ENCODE assay signal across 8 cellular contexts in the genomic region with DNA sequence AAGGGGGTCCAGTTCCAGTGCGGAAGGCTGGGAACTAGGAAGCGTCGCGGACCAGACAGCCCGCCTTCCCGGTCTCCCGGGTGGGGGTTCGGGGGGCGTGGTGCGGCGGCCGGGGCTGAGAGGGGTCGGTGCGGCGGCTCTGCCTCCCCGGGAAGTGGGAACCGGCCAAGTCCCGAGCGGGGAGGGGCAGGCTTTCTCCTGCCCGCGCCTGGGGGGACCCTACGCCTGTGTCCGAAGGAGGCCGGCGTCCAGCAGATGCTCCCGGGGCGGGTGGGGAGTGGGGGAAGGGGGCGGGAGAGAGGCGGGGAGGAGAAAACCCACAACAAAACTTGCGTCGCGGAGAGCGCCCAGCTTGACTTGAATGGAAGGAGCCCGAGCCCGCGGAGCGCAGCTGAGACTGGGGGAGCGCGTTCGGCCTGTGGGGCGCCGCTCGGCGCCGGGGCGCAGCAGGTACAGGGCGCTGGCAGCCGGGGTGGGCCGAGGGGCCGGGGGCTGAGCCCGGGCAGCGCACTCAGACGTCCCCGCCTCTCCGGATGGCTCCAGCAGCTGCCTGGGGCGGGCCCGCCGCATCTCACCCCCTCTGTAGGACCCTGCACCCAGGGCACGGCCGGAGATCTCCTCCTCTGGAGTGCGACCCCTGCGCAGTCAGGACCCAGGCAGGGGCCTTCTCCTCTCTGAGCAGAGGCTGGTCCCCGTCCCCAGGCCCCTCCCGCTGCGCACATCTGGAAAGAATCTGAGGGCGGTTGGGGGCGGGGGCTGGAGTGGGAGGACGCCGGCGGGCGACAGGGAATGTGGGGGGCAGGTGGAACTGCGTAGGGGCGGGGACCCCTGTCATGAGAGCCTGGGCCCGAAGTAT. TPM values are rescaled to one million over a fixed set of nuclear protein-coding genes. Genes with fewer than 3 reads are reported as not detected.
A peak's percentile ranks its signal among the peaks of the same experiment; 100 is the strongest.
DNase-seq lines count a peak whose midpoint lies in the region; ATAC-seq and TF ChIP-seq lines count a peak whose summit lies in the region.

A gene with protein sequence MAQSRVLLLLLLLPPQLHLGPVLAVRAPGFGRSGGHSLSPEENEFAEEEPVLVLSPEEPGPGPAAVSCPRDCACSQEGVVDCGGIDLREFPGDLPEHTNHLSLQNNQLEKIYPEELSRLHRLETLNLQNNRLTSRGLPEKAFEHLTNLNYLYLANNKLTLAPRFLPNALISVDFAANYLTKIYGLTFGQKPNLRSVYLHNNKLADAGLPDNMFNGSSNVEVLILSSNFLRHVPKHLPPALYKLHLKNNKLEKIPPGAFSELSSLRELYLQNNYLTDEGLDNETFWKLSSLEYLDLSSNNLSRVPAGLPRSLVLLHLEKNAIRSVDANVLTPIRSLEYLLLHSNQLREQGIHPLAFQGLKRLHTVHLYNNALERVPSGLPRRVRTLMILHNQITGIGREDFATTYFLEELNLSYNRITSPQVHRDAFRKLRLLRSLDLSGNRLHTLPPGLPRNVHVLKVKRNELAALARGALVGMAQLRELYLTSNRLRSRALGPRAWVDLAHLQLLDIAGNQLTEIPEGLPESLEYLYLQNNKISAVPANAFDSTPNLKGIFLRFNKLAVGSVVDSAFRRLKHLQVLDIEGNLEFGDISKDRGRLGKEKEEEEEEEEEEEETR (plus strand): TSS at position 355 of the 856 bp plus-strand sequence. CDS start 7,643 bp downstream, outside the sequence.

- no peak for TF ChIP-seq CTCF in tibial nerve (IDR thresholded peaks at IDR 0.05)

- no peak within 1 kb of the TSS for H3K27ac Mint-ChIP-seq in activated naive CD4-positive, alpha-beta T cell treated with anti-CD3 and anti-CD28 coated beads, Interleukin-2, amount 50 U/mL, for 24 hours

- H3K4ac ChIP-seq in mesenchymal stem cell (ENCODE audit: low read depth in 1 of 2, low read length in 2 of 2), result peak within 1 kb of the TSS; percentile 42 to 64

- peak within 1 kb of the TSS; percentile 57 to 80 for H3K18ac ChIP-seq in mesenchymal stem cell (ENCODE audit: low read depth in 1 of 2, low read length in 2 of 2)

- H3K79me1 ChIP-seq in mesenchymal stem cell (replicated peaks; ENCODE audit: low read length, poor library complexity, severe bottlenecking), result no peaks in the 10 kb centered on the region

- H3K9ac ChIP-seq in duodenal mucosa (ENCODE audit: low read depth in 1 of 2, low read length in 2 of 2) (no peak within 1 kb of the TSS), mesenchymal stem cell (ENCODE audit: low read length) (peak within 1 kb of the TSS; percentile 88)

- no peak within 1 kb of the TSS for H2BK5ac ChIP-seq in mesenchymal stem cell (ENCODE audit: low read depth, low read length, poor library complexity, severe bottlenecking)

- WGBS in mesenchymal stem cell, result 2% methylated on average over 41 of the region's 74 CpGs
- 1 to 2% methylated on average over 41 to 65 of the region's 74 CpGs for WGBS in tibial nerve, 2 donors

- no peak within 1 kb of the TSS for H2AK5ac ChIP-seq in mesenchymal stem cell (ENCODE audit: low read length, severe bottlenecking)

- peak within 1 kb of the TSS; percentile 70 for H3K4me3 Mint-ChIP-seq in activated naive CD4-positive, alpha-beta T cell treated with anti-CD3 and anti-CD28 coated beads, Interleukin-2, amount 50 U/mL, for 24 hours

- H3K36me3 ChIP-seq in duodenal mucosa (ENCODE audit: control insufficient read depth in 1 of 2, insufficient read depth in 2 of 2, low read length in 2 of 2) (no peaks in the 10 kb centered on the region), mesenchymal stem cell (ENCODE audit: control insufficient read depth in 1 of 2, insufficient read depth in 2 of 2, low read depth in 1 of 2, low read length in 2 of 2) (peaks cover 0 to 17% of the 10 kb centered on the region in 2 experiments), tibial nerve (peaks cover 0 to 6% (median 0%) of the 10 kb centered on the region in 3 donors)

- peaks cover 0 to 3% of the 10 kb centered on the region in 2 donors for H3K4me1 ChIP-seq in duodenal mucosa (ENCODE audit: control insufficient read depth in 1 of 2, insufficient read depth in 2 of 2, low read length in 2 of 2)
- H3K4me1 ChIP-seq in mesenchymal stem cell (ENCODE audit: control insufficient read depth, insufficient read depth, low read depth, low read length), result peaks cover 20% of the 10 kb centered on the region
- H3K4me1 ChIP-seq in tibial nerve, result peaks cover 0 to 86% (median 27%) of the 10 kb centered on the region in 4 donors

- H3K27me3 Mint-ChIP-seq in activated naive CD4-positive, alpha-beta T cell treated with anti-CD3 and anti-CD28 coated beads, Interleukin-2, amount 50 U/mL, for 24 hours, result peaks cover 25% of the 10 kb centered on the region

- H2BK15ac ChIP-seq in mesenchymal stem cell (ENCODE audit: low read depth, poor library complexity, severe bottlenecking), result peak within 1 kb of the TSS; percentile 56

- H3K9me3 ChIP-seq in duodenal mucosa (ENCODE audit: control insufficient read depth in 1 of 2, low read length in 2 of 2) (no peaks in the 10 kb centered on the region), mesenchymal stem cell (ENCODE audit: control insufficient read depth, low read length) (no peaks in the 10 kb centered on the region), tibial nerve (no peaks in the 10 kb centered on the region)

- no peak within 1 kb of the TSS for H3K27ac ChIP-seq in duodenal mucosa (ENCODE audit: low read depth, low read length)
- H3K27ac ChIP-seq in mesenchymal stem cell (ENCODE audit: low read length, poor library complexity, severe bottlenecking), result no peak within 1 kb of the TSS
- H3K27ac ChIP-seq in tibial nerve, result peak within 1 kb of the TSS; percentile 76 to 95 (median 90)

- H3K14ac ChIP-seq in mesenchymal stem cell (ENCODE audit: low read length in 2 of 2), result peak within 1 kb of the TSS in 1 of 2 experiments; percentile 57

- H2BK12ac ChIP-seq in mesenchymal stem cell (ENCODE audit: low read length in 2 of 2), result peak within 1 kb of the TSS; percentile 41 to 76

- peak within 1 kb of the TSS; percentile 75 for H4K8ac ChIP-seq in mesenchymal stem cell (ENCODE audit: low read length)

- H4K91ac ChIP-seq in mesenchymal stem cell (ENCODE audit: low read length), result peak within 1 kb of the TSS; percentile 78

- no peaks in the 10 kb centered on the region for H3K4me1 Mint-ChIP-seq in activated naive CD4-positive, alpha-beta T cell treated with anti-CD3 and anti-CD28 coated beads, Interleukin-2, amount 50 U/mL, for 24 hours

- H3K4me3 ChIP-seq in duodenal mucosa (ENCODE audit: low read depth in 1 of 2, low read length in 2 of 2), result peak within 1 kb of the TSS; percentile 25 to 43
- peak within 1 kb of the TSS; percentile 52 to 86 for H3K4me3 ChIP-seq in mesenchymal stem cell (ENCODE audit: insufficient read depth in 1 of 2, low read depth in 1 of 2, low read length in 2 of 2)
- peak within 1 kb of the TSS; percentile 55 to 89 (median 80) for H3K4me3 ChIP-seq in tibial nerve

- H3K9me3 Mint-ChIP-seq in activated naive CD4-positive, alpha-beta T cell treated with anti-CD3 and anti-CD28 coated beads, Interleukin-2, amount 50 U/mL, for 24 hours, result no peaks in the 10 kb centered on the region

- peaks cover 1% of the 10 kb centered on the region for H3K36me3 Mint-ChIP-seq in activated naive CD4-positive, alpha-beta T cell treated with anti-CD3 and anti-CD28 coated beads, Interleukin-2, amount 50 U/mL, for 24 hours

- DNase-seq in activated naive CD4-positive, alpha-beta T cell (lab: John Stamatoyannopoulos, UW), result no peak
- peak; percentile 39 for DNase-seq in mesenchymal stem cell
- DNase-seq in tibial nerve (ENCODE audit: low spot score in 2 of 2), result peak; percentile 60 to 63

- H2BK120ac ChIP-seq in mesenchymal stem cell (ENCODE audit: low read depth, low read length), result peak within 1 kb of the TSS; percentile 67

- TF ChIP-seq POLR2A in tibial nerve (IDR thresholded peaks at IDR 0.05), result peak in 1 of 2 donors; percentile 41

- peaks cover 7 to 18% of the 10 kb centered on the region in 2 donors for H3K27me3 ChIP-seq in duodenal mucosa (ENCODE audit: control insufficient read depth in 1 of 2, insufficient read depth in 2 of 2, low read length in 2 of 2)
- peaks cover 0 to 38% of the 10 kb centered on the region in 2 experiments for H3K27me3 ChIP-seq in mesenchymal stem cell (ENCODE audit: control insufficient read depth in 1 of 2, insufficient read depth in 1 of 2, low read length in 2 of 2)
- H3K27me3 ChIP-seq in tibial nerve, result peaks cover 0 to 14% of the 10 kb centered on the region in 2 donors

- ATAC-seq in HG03354 (IDR thresholded peaks at IDR 0.05; ENCODE audit: poor library complexity, severe bottlenecking, unreplicated experiment), result no peak
- no peak for ATAC-seq in HG03280 (IDR thresholded peaks at IDR 0.05; ENCODE audit: unreplicated experiment)
- no peak for ATAC-seq in HG03175 (IDR thresholded peaks at IDR 0.05; ENCODE audit: unreplicated experiment)

- H3K4me2 ChIP-seq in mesenchymal stem cell (ENCODE audit: low read length, poor library complexity, severe bottlenecking), result peak within 1 kb of the TSS; percentile 97

- peak within 1 kb of the TSS in 1 of 2 experiments; percentile 17 for H3K23ac ChIP-seq in mesenchymal stem cell (ENCODE audit: low read length in 2 of 2)

- TF ChIP-seq EP300 in tibial nerve (IDR thresholded peaks at IDR 0.05), result no peak

- no peak within 1 kb of the TSS for H2AFZ ChIP-seq in mesenchymal stem cell (ENCODE audit: low read depth, low read length)

RNA-seq across cellular contexts. Expression of the gene that starts here (rescaled TPM):
- 54.8 TPM for polyA plus RNA-seq in mesenchymal stem cell (2013, experiment 1 of 2)
- 53.6 TPM for polyA plus RNA-seq in mesenchymal stem cell (2013, experiment 2 of 2)
- 1,000 to 10,000 TPM in 1 of 4 donors, 100 to 1,000 TPM in 3; 209 to 1,182 (median 700) TPM for total RNA-seq in tibial nerve

Comparison
In these comparisons a context has a peak if more than half of its experiments do, and no peak if none do; other contexts are left out.
1. DNase-seq: peak in mesenchymal stem cell (single experiment) and tibial nerve (2 of 2); none in activated naive CD4-positive, alpha-beta T cell (0 of 4).
2. H3K27ac ChIP-seq: peak in tibial nerve (4 of 4); none in duodenal mucosa (single experiment) and mesenchymal stem cell (single experiment).
3. Peak in every context shown above with its lines, with median percentiles within 50 percentile points of each other: H3K4me3 ChIP-seq.